Comparison of ENCODE assay signal across 13 cellular contexts in genomic region chr6:38806833-38807232, GRCh38.
"Had no signal": no experiment of that assay in that cellular context is flagged by ENCODE, and none has a peak within 500 bp of the region (broad histone marks: within the 10 kb centered on the region; RNA-seq: fewer than 3 reads in every experiment).

No MANE protein-coding gene starts in this region.

- H3K36me3 ChIP-seq: SJSA1 had no signal

- H3K4me3 ChIP-seq: SJSA1, SK-N-MC had no signal

- H3K27me3 ChIP-seq: SJSA1 had no signal

- H3K4me2 ChIP-seq: KMS-11 had no signal

- DNase-seq: IMR-90, MV-4-11, NCI-H1048, NCI-H1436 treated with DMSO at 0.1 percent for 48 hours, NCI-H1694, NCI-H2029 treated with DMSO at 0.1 percent for 48 hours, NCI-H446 treated with DMSO at 0.1 percent for 48 hours, NCI-H526, Right ventricle myocardium superior, SIG-M5 had no signal

- H3K9me3 ChIP-seq: SJSA1 had no signal

- H3K27ac ChIP-seq: KMS-11, SJSA1, SK-N-MC had no signal

- H3K4me1 ChIP-seq: SJSA1 had no signal

- H3K9ac ChIP-seq: KMS-11 had no signal
